ENCODE assay signal across 1 cellular context in genomic region chr22:19962246-19962908, GRCh38.
TF ChIP-seq lines count a peak whose summit lies in the region.

No MANE protein-coding gene starts in this region.

TF ChIP-seq in HepG2, 621 proteins besides CTCF, POLR2A, EP300 and RAD21 (continued from another document and continues in another):
- TF ChIP-seq SNAPC4 (CRISPR knock-in tag; IDR thresholded peaks at IDR 0.05) (no peak), ZBTB14 (CRISPR knock-in tag; IDR thresholded peaks at IDR 0.05) (no peak), HHEX (CRISPR knock-in tag; IDR thresholded peaks at IDR 0.05) (no peak), ZNF510 (CRISPR knock-in tag; IDR thresholded peaks at IDR 0.05; ENCODE audit: low read depth) (no peak), ZNF800 (CRISPR knock-in tag; IDR thresholded peaks at IDR 0.05) (no peak), ZNF33A (CRISPR knock-in tag; IDR thresholded peaks at IDR 0.05; ENCODE audit: borderline replicate concordance) (no peak), MBNL3 (CRISPR knock-in tag; conservative IDR thresholded peaks at IDR 0.05) (no peak), RBM39 (IDR thresholded peaks at IDR 0.05; ENCODE audit: low read depth, low read length, poor library complexity, severe bottlenecking) (peak; percentile 11), ZFX (CRISPR knock-in tag; IDR thresholded peaks at IDR 0.05; ENCODE audit: low read depth) (peak; percentile 79), XBP1 (CRISPR knock-in tag; IDR thresholded peaks at IDR 0.05) (no peak), ZFAT (CRISPR knock-in tag; conservative IDR thresholded peaks at IDR 0.05) (no peak), CHD4 (IDR thresholded peaks at IDR 0.05; ENCODE audit: borderline replicate concordance, low read length) (peak; percentile 65; the same call in 1 of the 2 replicates), KDM4B (CRISPR knock-in tag; IDR thresholded peaks at IDR 0.05) (0 out of 2 replicates have a peak, but pooled peaks have one; percentile 28), ZNF292 (CRISPR knock-in tag; IDR thresholded peaks at IDR 0.05; ENCODE audit: borderline replicate concordance, low read depth) (peak; percentile 14; the same call in 1 of the 2 replicates), RNF2 (conservative IDR thresholded peaks at IDR 0.05; ENCODE audit: low read depth) (no peak), ZNF143 (CRISPR knock-in tag; IDR thresholded peaks at IDR 0.05) (no peak), TAF1 (CRISPR knock-in tag; IDR thresholded peaks at IDR 0.05) (0 out of 2 replicates have a peak, but pooled peaks have one; percentile 11), NCOA5 (CRISPR knock-in tag; IDR thresholded peaks at IDR 0.05) (no peak), POGZ (CRISPR knock-in tag; IDR thresholded peaks at IDR 0.05) (no peak), SRSF9 (IDR thresholded peaks at IDR 0.05; ENCODE audit: borderline replicate concordance, insufficient read depth, low read depth, low read length, poor library complexity, severe bottlenecking) (no peak), HOXA3 (CRISPR knock-in tag; IDR thresholded peaks at IDR 0.05) (peak; percentile 16; the same call in 1 of the 2 replicates), MED1 (CRISPR knock-in tag; IDR thresholded peaks at IDR 0.05) (peak; percentile 17; the same call in 1 of the 2 replicates), TFE3 (CRISPR knock-in tag; IDR thresholded peaks at IDR 0.05) (no peak), SRSF1 (optimal IDR thresholded peaks at IDR 0.05; ENCODE audit: low read depth, low read length) (peak; percentile 27), HOXD1 (CRISPR knock-in tag; IDR thresholded peaks at IDR 0.05) (no peak), ZNF496 (CRISPR knock-in tag; IDR thresholded peaks at IDR 0.05; ENCODE audit: insufficient replicate concordance) (no peak), ZNF18 (CRISPR knock-in tag; IDR thresholded peaks at IDR 0.05; ENCODE audit: insufficient replicate concordance) (no peak), KMT2A (CRISPR knock-in tag; IDR thresholded peaks at IDR 0.05) (no peak; the same call in 1 of the 2 replicates), ZFY (CRISPR knock-in tag; IDR thresholded peaks at IDR 0.05) (peak; percentile 55; the same call in 1 of the 2 replicates), GPBP1L1 (CRISPR knock-in tag; IDR thresholded peaks at IDR 0.05) (no peak), ZNF782 (CRISPR knock-in tag; IDR thresholded peaks at IDR 0.05; ENCODE audit: borderline replicate concordance) (no peak), RFX3 (CRISPR knock-in tag; IDR thresholded peaks at IDR 0.05) (no peak), POLR2G (IDR thresholded peaks at IDR 0.05; ENCODE audit: low read depth, low read length) (0 out of 2 replicates have a peak, but pooled peaks have one; percentile 13)
- TF ChIP-seq, protein P1, sequence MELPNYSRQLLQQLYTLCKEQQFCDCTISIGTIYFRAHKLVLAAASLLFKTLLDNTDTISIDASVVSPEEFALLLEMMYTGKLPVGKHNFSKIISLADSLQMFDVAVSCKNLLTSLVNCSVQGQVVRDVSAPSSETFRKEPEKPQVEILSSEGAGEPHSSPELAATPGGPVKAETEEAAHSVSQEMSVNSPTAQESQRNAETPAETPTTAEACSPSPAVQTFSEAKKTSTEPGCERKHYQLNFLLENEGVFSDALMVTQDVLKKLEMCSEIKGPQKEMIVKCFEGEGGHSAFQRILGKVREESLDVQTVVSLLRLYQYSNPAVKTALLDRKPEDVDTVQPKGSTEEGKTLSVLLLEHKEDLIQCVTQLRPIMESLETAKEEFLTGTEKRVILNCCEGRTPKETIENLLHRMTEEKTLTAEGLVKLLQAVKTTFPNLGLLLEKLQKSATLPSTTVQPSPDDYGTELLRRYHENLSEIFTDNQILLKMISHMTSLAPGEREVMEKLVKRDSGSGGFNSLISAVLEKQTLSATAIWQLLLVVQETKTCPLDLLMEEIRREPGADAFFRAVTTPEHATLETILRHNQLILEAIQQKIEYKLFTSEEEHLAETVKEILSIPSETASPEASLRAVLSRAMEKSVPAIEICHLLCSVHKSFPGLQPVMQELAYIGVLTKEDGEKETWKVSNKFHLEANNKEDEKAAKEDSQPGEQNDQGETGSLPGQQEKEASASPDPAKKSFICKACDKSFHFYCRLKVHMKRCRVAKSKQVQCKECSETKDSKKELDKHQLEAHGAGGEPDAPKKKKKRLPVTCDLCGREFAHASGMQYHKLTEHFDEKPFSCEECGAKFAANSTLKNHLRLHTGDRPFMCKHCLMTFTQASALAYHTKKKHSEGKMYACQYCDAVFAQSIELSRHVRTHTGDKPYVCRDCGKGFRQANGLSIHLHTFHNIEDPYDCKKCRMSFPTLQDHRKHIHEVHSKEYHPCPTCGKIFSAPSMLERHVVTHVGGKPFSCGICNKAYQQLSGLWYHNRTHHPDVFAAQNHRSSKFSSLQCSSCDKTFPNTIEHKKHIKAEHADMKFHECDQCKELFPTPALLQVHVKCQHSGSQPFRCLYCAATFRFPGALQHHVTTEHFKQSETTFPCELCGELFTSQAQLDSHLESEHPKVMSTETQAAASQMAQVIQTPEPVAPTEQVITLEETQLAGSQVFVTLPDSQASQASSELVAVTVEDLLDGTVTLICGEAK (IDR thresholded peaks at IDR 0.05), result no peak
- TF ChIP-seq, protein P1 (CRISPR knock-in tag; IDR thresholded peaks at IDR 0.05), result peak; percentile 52; the same call in 1 of the 2 replicates
- TF ChIP-seq, protein P2, sequence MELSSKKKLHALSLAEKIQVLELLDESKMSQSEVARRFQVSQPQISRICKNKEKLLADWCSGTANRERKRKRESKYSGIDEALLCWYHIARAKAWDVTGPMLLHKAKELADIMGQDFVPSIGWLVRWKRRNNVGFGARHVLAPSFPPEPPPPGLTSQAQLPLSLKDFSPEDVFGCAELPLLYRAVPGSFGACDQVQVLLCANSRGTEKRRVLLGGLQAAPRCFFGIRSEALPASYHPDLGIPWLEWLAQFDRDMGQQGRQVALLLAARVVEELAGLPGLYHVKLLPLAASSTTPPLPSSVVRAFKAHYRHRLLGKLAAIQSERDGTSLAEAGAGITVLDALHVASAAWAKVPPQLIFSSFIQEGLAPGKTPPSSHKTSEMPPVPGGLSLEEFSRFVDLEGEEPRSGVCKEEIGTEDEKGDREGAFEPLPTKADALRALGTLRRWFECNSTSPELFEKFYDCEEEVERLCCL (CRISPR knock-in tag; IDR thresholded peaks at IDR 0.05; ENCODE audit: borderline replicate concordance), result no peak
